In the genomic region with DNA sequence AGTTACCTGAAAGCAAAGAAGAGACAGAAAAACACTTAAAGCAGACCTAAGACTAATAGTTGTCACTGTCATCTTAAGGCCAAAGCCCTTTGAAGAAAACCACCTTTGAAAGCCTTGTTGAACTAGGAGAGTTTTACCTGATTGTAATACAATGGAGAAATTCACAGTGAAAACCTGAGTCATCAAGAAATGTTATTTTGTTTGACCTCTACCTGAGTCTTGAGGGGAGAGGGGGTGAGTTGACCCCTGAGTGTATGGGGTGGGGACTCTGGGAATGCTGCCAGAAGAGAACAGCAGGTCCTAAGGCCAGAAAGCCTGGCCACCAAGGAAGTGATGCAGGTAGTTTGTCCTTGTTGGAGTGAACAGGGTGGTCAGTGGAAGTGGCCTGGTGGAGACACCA, we compare ENCODE assay signal across 26 cellular contexts.
A peak's percentile ranks its signal among the peaks of the same experiment; 100 is the strongest.
DNase-seq lines count a peak whose midpoint lies in the region; ATAC-seq, FAIRE-seq and TF ChIP-seq lines count a peak whose summit lies in the region.
"Had no signal": no experiment of that assay in that cellular context is flagged by ENCODE, and none has a peak within 500 bp of the region (broad histone marks: within the 10 kb centered on the region; RNA-seq: fewer than 3 reads in every experiment).

No MANE protein-coding gene starts in this region.

- no peak overlapping the region for H4K12ac ChIP-seq in trophoblast cell (ENCODE audit: low read depth, low read length)

- TF ChIP-seq CTCF in A549 (IDR thresholded peaks at IDR 0.05), result no peak
- no peak for TF ChIP-seq CTCF in H9 (conservative IDR thresholded peaks at IDR 0.05)
- no peak for TF ChIP-seq CTCF in endodermal cell (conservative IDR thresholded peaks at IDR 0.05)
- no peak for TF ChIP-seq CTCF in foreskin fibroblast (IDR thresholded peaks at IDR 0.05; ENCODE audit: low read depth, low read length)

- H2AK5ac ChIP-seq in H9 (ENCODE audit: insufficient read length, low read length), result no peak overlapping the region
- no peak overlapping the region for H2AK5ac ChIP-seq in trophoblast cell (ENCODE audit: low read length)

- no peak overlapping the region for H3T11ph ChIP-seq in H9 (ENCODE audit: low read length)

- H3K4me1 ChIP-seq in A549 (peaks cover 65% of the 10 kb centered on the region), H9 (ENCODE audit: insufficient read depth, low read length) (no peaks in the 10 kb centered on the region; the same call in 1 of the 2 replicates), endodermal cell (ENCODE audit: control insufficient read depth, insufficient read depth, low read length) (no peaks in the 10 kb centered on the region), trophoblast cell (ENCODE audit: control insufficient read depth in 1 of 2, insufficient read depth in 2 of 2, low read length in 2 of 2) (peaks cover 8 to 12% of the 10 kb centered on the region in 2 experiments)
- H3K4me1 ChIP-seq in CD4-positive, alpha-beta memory T cell (ENCODE audit: insufficient read depth, low read length), result no peaks in the 10 kb centered on the region
- H3K4me1 ChIP-seq: Peyer's patch had no signal

- intact Hi-C loops in CD4-positive, alpha-beta memory T cell (cut with micrococcal nuclease), result no loop called here

- H3K4me3 ChIP-seq in A549, result no peak overlapping the region
- no peak overlapping the region for H3K4me3 ChIP-seq in endodermal cell (ENCODE audit: low read length)
- H3K4me3 ChIP-seq in trophoblast cell (ENCODE audit: low read depth, low read length), result no peak overlapping the region
- no peak overlapping the region for H3K4me3 ChIP-seq in CD4-positive, alpha-beta memory T cell (ENCODE audit: low read length in 2 of 2)
- no peak overlapping the region for H3K4me3 ChIP-seq in foreskin fibroblast (ENCODE audit: low read depth in 1 of 2, low read length in 2 of 2)
- H3K4me3 ChIP-seq: Peyer's patch, SK-N-MC had no signal

- no peak overlapping the region for H3K4ac ChIP-seq in H9 (ENCODE audit: low read depth, low read length)
- H3K4ac ChIP-seq in trophoblast cell (ENCODE audit: low read depth, low read length), result peak overlapping the region; percentile 49

- CTCF ChIA-PET in A549 (lab: Yijun Ruan, JAX), result interaction anchor here (1.1 to 10.3 kb wide), 5 partner anchors 10 to 92 kb away, joined by 3 to 68 read pairs (median 5); no protein-coding TSS in a partner anchor
- CTCF ChIA-PET in CD4-positive, alpha-beta memory T cell (lab: Charles Lee; ENCODE audit: partially characterized antibody), result no interaction called here

- TF ChIP-seq EP300 in A549 (IDR thresholded peaks at IDR 0.05), result no peak

- peaks cover 12 to 23% (median 12%) of the 10 kb centered on the region in 3 experiments for H3K36me3 Mint-ChIP-seq in H9 (ENCODE audit: insufficient read depth in 1 of 3, low read depth in 3 of 3)
- H3K36me3 Mint-ChIP-seq in endodermal cell (ENCODE audit: low read depth), result peaks cover 12% of the 10 kb centered on the region
- peaks cover 3 to 9% of the 10 kb centered on the region in 2 donors for H3K36me3 Mint-ChIP-seq in CD4-positive, alpha-beta memory T cell
- H3K36me3 Mint-ChIP-seq: CD4-positive, CD25-positive, alpha-beta regulatory T cell had no signal

- no peak overlapping the region for H2BK15ac ChIP-seq in H9 (ENCODE audit: low read depth, low read length)

- no peaks in the 10 kb centered on the region for H3K27me3 ChIP-seq in H9 (ENCODE audit: insufficient read depth, low read length)
- H3K27me3 ChIP-seq in endodermal cell (ENCODE audit: control insufficient read depth, insufficient read depth, low read length, poor library complexity, severe bottlenecking), result no peaks in the 10 kb centered on the region
- no peaks in the 10 kb centered on the region for H3K27me3 ChIP-seq in trophoblast cell (ENCODE audit: insufficient read depth, low read length)
- H3K27me3 ChIP-seq in CD4-positive, alpha-beta memory T cell (ENCODE audit: insufficient read depth, low read length), result no peaks in the 10 kb centered on the region
- H3K27me3 ChIP-seq: Peyer's patch had no signal

- H2BK12ac ChIP-seq in H9 (ENCODE audit: insufficient read length, low read depth, low read length) (no peak overlapping the region), trophoblast cell (ENCODE audit: low read length) (no peak overlapping the region)

- H4K20me1 ChIP-seq in H9 (ENCODE audit: control insufficient read depth, insufficient read depth, insufficient read length), result peaks cover 2% of the 10 kb centered on the region

- H4K8ac ChIP-seq in H9 (replicated peaks; ENCODE audit: insufficient read length, low read depth, low read length) (no peak overlapping the region), trophoblast cell (ENCODE audit: low read depth, low read length) (no peak overlapping the region)

- H3K23me2 ChIP-seq in H9 (ENCODE audit: insufficient read length, low read depth, low read length, poor library complexity, severe bottlenecking), result no peaks in the 10 kb centered on the region

- H4K91ac ChIP-seq in H9 (ENCODE audit: insufficient read length, low read depth, low read length) (no peak overlapping the region), trophoblast cell (ENCODE audit: low read depth, low read length) (no peak overlapping the region)

- H3K9me3 Mint-ChIP-seq in H9, result peaks cover 0 to 9% of the 10 kb centered on the region in 2 experiments; a peak in 2 of 5 replicates
- peaks cover 6% of the 10 kb centered on the region for H3K9me3 Mint-ChIP-seq in endodermal cell
- peaks cover 0 to 4% (median 0%) of the 10 kb centered on the region in 8 donors for H3K9me3 Mint-ChIP-seq in CD4-positive, alpha-beta memory T cell
- H3K9me3 Mint-ChIP-seq: CD4-positive, CD25-positive, alpha-beta regulatory T cell had no signal

- H3K56ac ChIP-seq in H9 (ENCODE audit: insufficient read length, low read depth, low read length), result no peak overlapping the region

- H3K4me2 ChIP-seq in A549 (peak overlapping the region; percentile 35), H9 (ENCODE audit: insufficient read depth, insufficient read length, low read length) (no peak overlapping the region), trophoblast cell (ENCODE audit: low read length) (no peak overlapping the region)
- H3K4me2 ChIP-seq: KMS-11 had no signal

- H2BK120ac ChIP-seq in H9 (ENCODE audit: low read depth, low read length, poor library complexity, severe bottlenecking) (no peak overlapping the region), trophoblast cell (ENCODE audit: insufficient read depth, low read length, poor library complexity) (no peak overlapping the region)

- no peak overlapping the region for H2BK5ac ChIP-seq in H9 (ENCODE audit: insufficient read length, low read length)
- H2BK5ac ChIP-seq in trophoblast cell (ENCODE audit: low read depth, low read length, poor library complexity), result no peak overlapping the region

- FAIRE-seq in A549 (lab: Jason Lieb, UNC), result no peak
- FAIRE-seq: GM12891 had no signal

- peaks cover 8% of the 10 kb centered on the region for H3K36me3 ChIP-seq in endodermal cell (ENCODE audit: control insufficient read depth, insufficient read depth, low read length)
- H3K36me3 ChIP-seq in trophoblast cell (ENCODE audit: control insufficient read depth in 1 of 2, insufficient read depth in 2 of 2, low read length in 2 of 2), result peaks cover 23 to 31% of the 10 kb centered on the region in 2 experiments
- no peaks in the 10 kb centered on the region for H3K36me3 ChIP-seq in CD4-positive, alpha-beta memory T cell (ENCODE audit: insufficient read depth, low read length)
- H3K36me3 ChIP-seq: Peyer's patch had no signal

- no peak overlapping the region for H4K5ac ChIP-seq in H9 (ENCODE audit: insufficient read length, low read depth, low read length)

- H3K9me3 ChIP-seq in A549 (no peaks in the 10 kb centered on the region), H9 (ENCODE audit: control insufficient read depth, low read depth, low read length) (peaks cover 7% of the 10 kb centered on the region), endodermal cell (ENCODE audit: control insufficient read depth, low read length) (peaks cover 9% of the 10 kb centered on the region), trophoblast cell (ENCODE audit: insufficient read depth, low read depth, low read length) (peaks cover 4% of the 10 kb centered on the region)
- no peaks in the 10 kb centered on the region for H3K9me3 ChIP-seq in CD4-positive, alpha-beta memory T cell (ENCODE audit: control insufficient read depth in 1 of 2, low read length in 2 of 2)
- H3K9me3 ChIP-seq: Peyer's patch had no signal

- H3K79me1 ChIP-seq in H9 (ENCODE audit: insufficient read depth, low read depth, low read length, poor library complexity, severe bottlenecking) (peaks cover 4% of the 10 kb centered on the region), trophoblast cell (ENCODE audit: low read length) (no peaks in the 10 kb centered on the region)

- H3K27ac ChIP-seq in A549 (peak overlapping the region; percentile 76 to 82), H9 (ENCODE audit: insufficient read length, low read depth, low read length) (no peak overlapping the region), endodermal cell (ENCODE audit: low read depth, low read length) (no peak overlapping the region), trophoblast cell (ENCODE audit: low read depth, low read length) (no peak overlapping the region), substantia nigra (ENCODE audit: low read depth, low read length, poor library complexity, severe bottlenecking) (no peak overlapping the region)
- H3K27ac ChIP-seq in CD4-positive, alpha-beta memory T cell (ENCODE audit: low read depth, low read length), result no peak overlapping the region
- H3K27ac ChIP-seq: KMS-11, Peyer's patch, SK-N-MC had no signal

- POLR2A ChIA-PET in A549 (lab: Yijun Ruan, JAX), result no interaction called here
- POLR2A ChIA-PET in CD4-positive, alpha-beta memory T cell (lab: Charles Lee; ENCODE audit: partially characterized antibody), result no interaction called here

- H3K27me3 Mint-ChIP-seq in H9 (ENCODE audit: low read depth) (no peaks in the 10 kb centered on the region; the same call in 1 of the 2 replicates), endodermal cell (ENCODE audit: insufficient read depth) (no peaks in the 10 kb centered on the region)
- H3K27me3 Mint-ChIP-seq in CD4-positive, alpha-beta memory T cell, result no peaks in the 10 kb centered on the region

- H3K4me3 Mint-ChIP-seq in H9 (no peak overlapping the region), endodermal cell (no peak overlapping the region)
- no peak overlapping the region for H3K4me3 Mint-ChIP-seq in CD4-positive, alpha-beta memory T cell
- H3K4me3 Mint-ChIP-seq: CD4-positive, CD25-positive, alpha-beta regulatory T cell had no signal

- no peak for ATAC-seq in A549

- H3K4me1 Mint-ChIP-seq in H9, result peaks cover 40 to 49% of the 10 kb centered on the region in 2 experiments
- peaks cover 17% of the 10 kb centered on the region for H3K4me1 Mint-ChIP-seq in endodermal cell
- no peaks in the 10 kb centered on the region for H3K4me1 Mint-ChIP-seq in CD4-positive, alpha-beta memory T cell
- H3K4me1 Mint-ChIP-seq: CD4-positive, CD25-positive, alpha-beta regulatory T cell had no signal

- no peak for TF ChIP-seq POLR2A in A549 (IDR thresholded peaks at IDR 0.05; ENCODE audit: low read length)

- H3K79me2 ChIP-seq in H9 (ENCODE audit: insufficient read depth, low read length), result no peaks in the 10 kb centered on the region; the same call in 1 of the 2 replicates
- peaks cover 12% of the 10 kb centered on the region for H3K79me2 ChIP-seq in trophoblast cell (ENCODE audit: control insufficient read depth, insufficient read depth, low read length, poor library complexity)

- TF ChIP-seq RAD21 in A549 (conservative IDR thresholded peaks at IDR 0.05 in 1 of 2, IDR thresholded peaks at IDR 0.05 in 1 of 2), result no peak

- H3K14ac ChIP-seq in H9 (ENCODE audit: insufficient read depth, low read length) (no peak overlapping the region), trophoblast cell (ENCODE audit: low read length) (no peak overlapping the region)

- H3K23ac ChIP-seq in H9 (ENCODE audit: insufficient read length, low read depth, low read length), result no peak overlapping the region
- no peak overlapping the region for H3K23ac ChIP-seq in trophoblast cell (ENCODE audit: low read length)

- no peak overlapping the region for H3K9ac ChIP-seq in H9 (ENCODE audit: extremely low read depth, insufficient read length, low read length)
- no peak overlapping the region for H3K9ac ChIP-seq in endodermal cell (ENCODE audit: extremely low read depth, low read length, poor library complexity, severe bottlenecking)
- no peak overlapping the region for H3K9ac ChIP-seq in trophoblast cell (ENCODE audit: low read length)
- H3K9ac ChIP-seq: KMS-11 had no signal

- no peak for DNase-seq in A549 (ENCODE audit: low read depth in 1 of 2, low spot score in 1 of 2)
- no peak for DNase-seq in H9
- no peak for DNase-seq in endodermal cell
- DNase-seq in trophoblast cell, result no peak
- DNase-seq in NCI-H446 treated with DMSO at 0.1 percent for 48 hours (lab: John Stamatoyannopoulos, UW), result no peak
- no peak for DNase-seq in CD4-positive, alpha-beta memory T cell
- DNase-seq in substantia nigra (lab: John Stamatoyannopoulos, UW), result no peak
- DNase-seq in foreskin fibroblast, result no peak
- DNase-seq: 8988T; CD4-positive, CD25-positive, alpha-beta regulatory T cell; DMS 273 treated with DMSO at 0.1 percent for 48 hours; DMS79; GF-D8; H7; IMR-90; MM.1S; NCI-H1694 treated with DMSO at 0.1 percent for 48 hours; NCI-H2081; NCI-H2227 treated with DMSO at 0.1 percent for 48 hours; NCI-H510A; NCI-H69; Peyer's patch; SIG-M5 had no signal

- peak overlapping the region; percentile 20 to 55 (median 42); a peak in 5 of 7 replicates for H3K27ac Mint-ChIP-seq in H9
- peak overlapping the region; percentile 48 for H3K27ac Mint-ChIP-seq in endodermal cell
- H3K27ac Mint-ChIP-seq in CD4-positive, alpha-beta memory T cell, result no peak overlapping the region

- H2AFZ ChIP-seq in H9 (ENCODE audit: low read length) (no peak overlapping the region), trophoblast cell (ENCODE audit: insufficient read depth, low read length, poor library complexity) (no peak overlapping the region)

- H3K18ac ChIP-seq in H9 (ENCODE audit: insufficient read length, low read depth, low read length) (no peak overlapping the region), trophoblast cell (ENCODE audit: low read length) (no peak overlapping the region)

- H2BK20ac ChIP-seq in H9 (ENCODE audit: low read depth, low read length, poor library complexity, severe bottlenecking), result no peak overlapping the region

Comparison
In these comparisons a context has a peak if more than half of its experiments do, and no peak if none do; other contexts are left out.
1. H3K27ac ChIP-seq: peak in A549 (2 of 2); none in H9 (single experiment), endodermal cell (single experiment), trophoblast cell (single experiment), CD4-positive, alpha-beta memory T cell (single experiment) and substantia nigra (single experiment).
2. H3K27ac Mint-ChIP-seq: peak in H9 (3 of 3) and endodermal cell (single experiment); none in CD4-positive, alpha-beta memory T cell (0 of 7).